24 cellular contexts compared by ENCODE assay signal in the genomic region with DNA sequence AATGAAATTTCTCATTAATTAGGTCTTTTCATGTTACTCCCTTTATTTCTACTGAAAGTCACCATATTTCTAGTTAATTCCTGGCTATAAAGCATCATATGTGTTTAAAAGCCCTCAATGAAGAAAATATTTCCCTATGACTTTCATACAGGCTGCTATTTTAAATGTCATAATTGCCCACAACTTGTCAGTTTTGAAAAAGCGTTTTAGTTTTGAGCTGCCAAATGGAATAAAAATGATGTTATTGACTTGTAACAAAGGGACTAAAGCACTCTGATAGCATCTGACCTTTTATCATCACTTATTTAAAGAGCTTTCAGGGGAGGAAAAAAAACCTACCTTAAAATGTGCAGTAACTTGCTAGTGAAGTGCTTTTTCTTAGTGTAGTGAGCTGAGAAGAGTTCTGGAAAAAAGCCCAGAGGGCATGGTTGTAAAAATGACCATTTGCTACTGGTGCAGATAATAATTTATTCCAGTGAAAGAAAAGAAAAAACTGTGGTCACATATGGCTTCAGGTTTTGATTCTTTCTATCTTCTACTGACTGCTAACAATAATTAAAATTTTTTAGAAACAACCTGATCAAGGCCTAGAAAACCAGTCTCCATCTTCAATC.
DNase-seq lines count a peak whose midpoint lies in the region; ATAC-seq, FAIRE-seq and TF ChIP-seq lines count a peak whose summit lies in the region.
"Had no signal": no experiment of that assay in that cellular context is flagged by ENCODE, and none has a peak within 500 bp of the region (broad histone marks: within the 10 kb centered on the region; RNA-seq: fewer than 3 reads in every experiment).

No MANE protein-coding gene starts in this region.

- H3F3A ChIP-seq in SK-N-SH (replicated peaks; ENCODE audit: insufficient read depth), result no peaks in the 10 kb centered on the region

- POLR2A ChIA-PET in SK-N-SH (lab: Yijun Ruan, JAX) (no interaction called here), A673 (lab: Charles Lee; ENCODE audit: low non-redundant PET) (no interaction called here)

- DNase-seq in SK-N-SH, result no peak
- peak; percentile 56 for DNase-seq in NCI-H146 treated with DMSO at 0.1 percent for 48 hours (lab: John Stamatoyannopoulos, UW; ENCODE audit: unreplicated experiment)
- peak; percentile 79 for DNase-seq in NCI-H69 (lab: John Stamatoyannopoulos, UW)
- DNase-seq in thyroid gland, result peak; percentile 2 to 12
- DNase-seq in A673 (ENCODE audit: low spot score), result no peak
- no peak for DNase-seq in GM12892 (ENCODE audit: insufficient read length)
- DNase-seq in GM19238 (ENCODE audit: insufficient read length, low spot score), result no peak
- DNase-seq: DMS153, EL, H7, HFFc6, MV-4-11, NCI-H1694 treated with DMSO at 0.1 percent for 48 hours, NCI-H2171, NCI-H446 treated with DMSO at 0.1 percent for 48 hours, NCI-H774, SHP77, T-helper 1 cell, T-helper 9 cell had no signal

- TF ChIP-seq POLR2A in thyroid gland (IDR thresholded peaks at IDR 0.05) (no peak), GM12892 (IDR thresholded peaks at IDR 0.05; ENCODE audit: low read depth, low read length) (no peak)

- 18% methylated on average over 1 of the region's 1 CpG for WGBS in SK-N-SH (ENCODE audit: low lambda C conversion rate)
- 26 to 27% methylated on average over 1 of the region's 1 CpG for WGBS in thyroid gland, 2 donors

- no peak for FAIRE-seq in GM12892 (lab: Jason Lieb, UNC)
- FAIRE-seq: GM12891 had no signal

- H3K9me2 ChIP-seq in SK-N-SH, result no peaks in the 10 kb centered on the region

- H3K4me1 ChIP-seq in SK-N-SH (ENCODE audit: control insufficient read depth in 1 of 2, insufficient read depth in 2 of 2, low read depth in 1 of 2, low read length in 1 of 2) (no peaks in the 10 kb centered on the region; a peak in 1 of 4 replicates), thyroid gland (peaks cover 5 to 7% of the 10 kb centered on the region in 2 donors), A673 (ENCODE audit: insufficient read depth, low read length, poor library complexity, severe bottlenecking) (no peaks in the 10 kb centered on the region)

- TF ChIP-seq RAD21 in SK-N-SH (IDR thresholded peaks at IDR 0.05; ENCODE audit: low read length), result no peak

- no TSS peak for BruUV-seq in A673 (replicated peaks; lab: Mats Ljungman, UMichigan)

- CTCF ChIA-PET in SK-N-SH (lab: Yijun Ruan, JAX) (no interaction called here), A673 (lab: Charles Lee) (no interaction called here)

- no peak overlapping the region for H3K4me3 ChIP-seq in SK-N-SH (ENCODE audit: low read depth in 2 of 2, low read length in 1 of 2)
- no peak overlapping the region for H3K4me3 ChIP-seq in thyroid gland (replicated peaks in 1 of 3)
- no peak overlapping the region for H3K4me3 ChIP-seq in A673 (ENCODE audit: low read depth, low read length, poor library complexity, severe bottlenecking)
- H3K4me3 ChIP-seq: SK-N-MC had no signal

- no peaks in the 10 kb centered on the region for H4K20me1 ChIP-seq in SK-N-SH (ENCODE audit: insufficient read depth)

- intact Hi-C loops in thyroid gland (cut with DNase I) (no loop called here), A673 (cut with micrococcal nuclease; ENCODE audit: unreplicated experiment) (no loop called here)

- no peak for TF ChIP-seq CTCF in SK-N-SH (IDR thresholded peaks at IDR 0.05)
- no peak for TF ChIP-seq CTCF in thyroid gland (IDR thresholded peaks at IDR 0.05)
- no peak for TF ChIP-seq CTCF in A673 (conservative IDR thresholded peaks at IDR 0.05; ENCODE audit: low read depth, low read length)

- H3K36me3 ChIP-seq in SK-N-SH (replicated peaks in 1 of 2; ENCODE audit: control insufficient read depth in 1 of 2, insufficient read depth in 2 of 2, low read length in 1 of 2) (no peaks in the 10 kb centered on the region), thyroid gland (no peaks in the 10 kb centered on the region), A673 (ENCODE audit: insufficient read depth, low read length, poor library complexity, severe bottlenecking) (no peaks in the 10 kb centered on the region)

- no peaks in the 10 kb centered on the region for H3K79me2 ChIP-seq in SK-N-SH (ENCODE audit: insufficient read depth)

- H3K9me3 ChIP-seq in SK-N-SH (no peaks in the 10 kb centered on the region), thyroid gland (no peaks in the 10 kb centered on the region), A673 (ENCODE audit: low read depth, low read length, poor library complexity, severe bottlenecking) (no peaks in the 10 kb centered on the region)

- no peak for ATAC-seq in SK-N-SH treated with all-trans-retinoic acid at 6 μM for 48 hours

- TF ChIP-seq EP300 in SK-N-SH (IDR thresholded peaks at IDR 0.05; ENCODE audit: borderline replicate concordance in 1 of 2, low read depth in 1 of 2, low read length in 1 of 2), result 0 out of 4 replicates have a peak, but pooled peaks of 1 of the 2 experiments have one; percentile 10

- H2AFZ ChIP-seq in SK-N-SH (ENCODE audit: low read depth), result no peak overlapping the region

- H3K27me3 ChIP-seq in SK-N-SH (ENCODE audit: insufficient read depth), result no peaks in the 10 kb centered on the region
- H3K27me3 ChIP-seq in thyroid gland, result no peaks in the 10 kb centered on the region
- H3K27me3 ChIP-seq in A673 (replicated peaks; ENCODE audit: insufficient read depth, low read depth, low read length, poor library complexity), result no peaks in the 10 kb centered on the region

- H3K27ac ChIP-seq in SK-N-SH (ENCODE audit: low read depth in 2 of 2, low read length in 1 of 2) (peak overlapping the region in 1 of 2 experiments; percentile 39; a peak in 1 of 4 replicates), thyroid gland (no peak overlapping the region), A673 (ENCODE audit: low read depth, low read length, poor library complexity, severe bottlenecking) (no peak overlapping the region)
- H3K27ac ChIP-seq: HL-60, KMS-11, SK-N-MC had no signal

- no peak overlapping the region for H3K9ac ChIP-seq in SK-N-SH
- H3K9ac ChIP-seq: KMS-11 had no signal

- no peak overlapping the region for H3K4me2 ChIP-seq in SK-N-SH
- H3K4me2 ChIP-seq: KMS-11 had no signal

TF ChIP-seq in SK-N-SH treated with all-trans-retinoic acid at 6 μM for 48 hours, 23 proteins besides CTCF, POLR2A, EP300 and RAD21 (continues in another document):
- TF ChIP-seq ZNF8 (CRISPR knock-in tag; IDR thresholded peaks at IDR 0.05) (no peak), TCF4 (CRISPR knock-in tag; IDR thresholded peaks at IDR 0.05; ENCODE audit: borderline replicate concordance) (no peak), RARB (CRISPR knock-in tag; IDR thresholded peaks at IDR 0.05) (no peak), ISL1 (CRISPR knock-in tag; IDR thresholded peaks at IDR 0.05) (peak; percentile 21; the same call in 1 of the 2 replicates), CSDC2 (CRISPR knock-in tag; IDR thresholded peaks at IDR 0.05) (no peak), ZFP3 (CRISPR knock-in tag; IDR thresholded peaks at IDR 0.05) (no peak)
- TF ChIP-seq, protein P1, sequence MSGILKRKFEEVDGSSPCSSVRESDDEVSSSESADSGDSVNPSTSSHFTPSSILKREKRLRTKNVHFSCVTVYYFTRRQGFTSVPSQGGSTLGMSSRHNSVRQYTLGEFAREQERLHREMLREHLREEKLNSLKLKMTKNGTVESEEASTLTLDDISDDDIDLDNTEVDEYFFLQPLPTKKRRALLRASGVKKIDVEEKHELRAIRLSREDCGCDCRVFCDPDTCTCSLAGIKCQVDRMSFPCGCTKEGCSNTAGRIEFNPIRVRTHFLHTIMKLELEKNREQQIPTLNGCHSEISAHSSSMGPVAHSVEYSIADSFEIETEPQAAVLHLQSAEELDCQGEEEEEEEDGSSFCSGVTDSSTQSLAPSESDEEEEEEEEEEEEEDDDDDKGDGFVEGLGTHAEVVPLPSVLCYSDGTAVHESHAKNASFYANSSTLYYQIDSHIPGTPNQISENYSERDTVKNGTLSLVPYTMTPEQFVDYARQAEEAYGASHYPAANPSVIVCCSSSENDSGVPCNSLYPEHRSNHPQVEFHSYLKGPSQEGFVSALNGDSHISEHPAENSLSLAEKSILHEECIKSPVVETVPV (CRISPR knock-in tag; IDR thresholded peaks at IDR 0.05), result no peak

TF ChIP-seq in SK-N-SH, 30 proteins besides CTCF, POLR2A, EP300 and RAD21 (continues in another document):
- TF ChIP-seq FOSL2 (IDR thresholded peaks at IDR 0.05; ENCODE audit: borderline replicate concordance, low read depth) (no peak), TCF12 (IDR thresholded peaks at IDR 0.05) (no peak), TEAD4 (IDR thresholded peaks at IDR 0.05; ENCODE audit: borderline replicate concordance, insufficient read depth) (no peak), TAF1 (IDR thresholded peaks at IDR 0.05; ENCODE audit: borderline replicate concordance, low read depth, low read length) (no peak), NRF1 (IDR thresholded peaks at IDR 0.05; ENCODE audit: low read depth, low read length) (no peak), RCOR1 (IDR thresholded peaks at IDR 0.05; ENCODE audit: low read length) (no peak), MXI1 (IDR thresholded peaks at IDR 0.05; ENCODE audit: low read depth, low read length) (no peak), SIN3A (IDR thresholded peaks at IDR 0.05; ENCODE audit: borderline replicate concordance, low read depth, low read length) (no peak), POLR2AphosphoS5 (IDR thresholded peaks at IDR 0.05; ENCODE audit: low read depth, low read length) (no peak), FOXJ3 (CRISPR knock-in tag; IDR thresholded peaks at IDR 0.05) (no peak), YY1 (IDR thresholded peaks at IDR 0.05; ENCODE audit: low read depth) (no peak), RFX5 (IDR thresholded peaks at IDR 0.05; ENCODE audit: low read length) (no peak), GABPA (IDR thresholded peaks at IDR 0.05; ENCODE audit: low read depth) (no peak)
- TF ChIP-seq, protein P2, sequence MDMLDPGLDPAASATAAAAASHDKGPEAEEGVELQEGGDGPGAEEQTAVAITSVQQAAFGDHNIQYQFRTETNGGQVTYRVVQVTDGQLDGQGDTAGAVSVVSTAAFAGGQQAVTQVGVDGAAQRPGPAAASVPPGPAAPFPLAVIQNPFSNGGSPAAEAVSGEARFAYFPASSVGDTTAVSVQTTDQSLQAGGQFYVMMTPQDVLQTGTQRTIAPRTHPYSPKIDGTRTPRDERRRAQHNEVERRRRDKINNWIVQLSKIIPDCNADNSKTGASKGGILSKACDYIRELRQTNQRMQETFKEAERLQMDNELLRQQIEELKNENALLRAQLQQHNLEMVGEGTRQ (IDR thresholded peaks at IDR 0.05; ENCODE audit: borderline replicate concordance, low read depth, low read length), result no peak
- TF ChIP-seq, protein P3, sequence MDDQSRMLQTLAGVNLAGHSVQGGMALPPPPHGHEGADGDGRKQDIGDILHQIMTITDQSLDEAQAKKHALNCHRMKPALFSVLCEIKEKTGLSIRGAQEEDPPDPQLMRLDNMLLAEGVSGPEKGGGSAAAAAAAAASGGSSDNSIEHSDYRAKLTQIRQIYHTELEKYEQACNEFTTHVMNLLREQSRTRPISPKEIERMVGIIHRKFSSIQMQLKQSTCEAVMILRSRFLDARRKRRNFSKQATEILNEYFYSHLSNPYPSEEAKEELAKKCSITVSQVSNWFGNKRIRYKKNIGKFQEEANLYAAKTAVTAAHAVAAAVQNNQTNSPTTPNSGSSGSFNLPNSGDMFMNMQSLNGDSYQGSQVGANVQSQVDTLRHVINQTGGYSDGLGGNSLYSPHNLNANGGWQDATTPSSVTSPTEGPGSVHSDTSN (IDR thresholded peaks at IDR 0.05), result no peak

Comparison
In these comparisons a context has a peak if more than half of its experiments do, and no peak if none do; other contexts are left out.
1. DNase-seq: peak in NCI-H146 treated with DMSO at 0.1 percent for 48 hours (single experiment), NCI-H69 (single experiment) and thyroid gland (2 of 2); none in SK-N-SH (single experiment), A673 (single experiment), GM12892 (single experiment) and GM19238 (single experiment).